Comparison of ENCODE assay signal across 8 cellular contexts in genomic region chr1:11473635-11474034, GRCh38. TPM values are rescaled to one million over a fixed set of nuclear protein-coding genes. Genes with fewer than 3 reads are reported as not detected.
DNase-seq lines count a peak whose midpoint lies in the region; ATAC-seq and TF ChIP-seq lines count a peak whose summit lies in the region.

No MANE protein-coding gene starts in this region.

- no peaks in the 10 kb centered on the region for H3K36me3 Mint-ChIP-seq in brain
- no peaks in the 10 kb centered on the region for H3K36me3 Mint-ChIP-seq in naive thymus-derived CD8-positive, alpha-beta T cell

- peaks cover 42% of the 10 kb centered on the region for H3K4me1 Mint-ChIP-seq in brain
- peaks cover 2 to 7% (median 5%) of the 10 kb centered on the region in 4 donors for H3K4me1 Mint-ChIP-seq in naive thymus-derived CD8-positive, alpha-beta T cell

- DNase-seq in NOMO-1 treated with DMSO at 0.1 percent for 48 hours (lab: John Stamatoyannopoulos, UW; ENCODE audit: unreplicated experiment) = peak; percentile 1
- no peak for DNase-seq in NOMO-1 (lab: John Stamatoyannopoulos, UW; ENCODE audit: unreplicated experiment in 2 of 2)
- peak; percentile 8 for DNase-seq in LoVo (ENCODE audit: low spot score)
- peak in 6 of 10 donors; percentile 15 to 61 (median 27) for DNase-seq in naive thymus-derived CD8-positive, alpha-beta T cell
- no peak for DNase-seq in NCI-H2029 (lab: John Stamatoyannopoulos, UW)

- no peak for TF ChIP-seq CTCF in brain (conservative IDR thresholded peaks at IDR 0.05)

- peaks cover 0 to 20% (median 0%) of the 10 kb centered on the region in 5 experiments for H3K9me3 Mint-ChIP-seq in brain
- no peaks in the 10 kb centered on the region for H3K9me3 Mint-ChIP-seq in naive thymus-derived CD8-positive, alpha-beta T cell

- POLR2A ChIA-PET in naive thymus-derived CD8-positive, alpha-beta T cell (lab: Charles Lee) = no interaction called here

- H3K4me3 Mint-ChIP-seq in brain = peak overlapping the region in 2 of 5 experiments; percentile 23 to 24
- H3K4me3 Mint-ChIP-seq in naive thymus-derived CD8-positive, alpha-beta T cell = no peak overlapping the region

- peaks cover 10% of the 10 kb centered on the region for H3K27me3 Mint-ChIP-seq in brain
- peaks cover 8 to 37% (median 24%) of the 10 kb centered on the region in 5 donors for H3K27me3 Mint-ChIP-seq in naive thymus-derived CD8-positive, alpha-beta T cell

- ATAC-seq in naive thymus-derived CD8-positive, alpha-beta T cell = no peak
- no peak for ATAC-seq in HG02884 (IDR thresholded peaks at IDR 0.05; ENCODE audit: unreplicated experiment)
- no peak for ATAC-seq in HG02759 (IDR thresholded peaks at IDR 0.05; ENCODE audit: unreplicated experiment)

- peak overlapping the region; percentile 27 to 94 (median 87) for H3K27ac Mint-ChIP-seq in brain
- H3K27ac Mint-ChIP-seq in naive thymus-derived CD8-positive, alpha-beta T cell = no peak overlapping the region

RNA-seq across cellular contexts. Expression of gene DISP3, which starts 5.3 kb away (rescaled TPM):
- 12.0 TPM for polyA plus RNA-seq in brain (ENCODE audit: insufficient read depth, low read depth, low replicate concordance)
- under 1 TPM; 0.69 to 0.96 TPM for total RNA-seq in naive thymus-derived CD8-positive, alpha-beta T cell
- polyA plus RNA-seq in naive thymus-derived CD8-positive, alpha-beta T cell = under 1 TPM in 2 of 3 donors, not detected in 1; 0.09 to 0.21 TPM

Comparison
In these comparisons a context has a peak if more than half of its experiments do, and no peak if none do; other contexts are left out.
1. DNase-seq: peak in NOMO-1 treated with DMSO at 0.1 percent for 48 hours (single experiment), LoVo (single experiment) and naive thymus-derived CD8-positive, alpha-beta T cell (6 of 10); none in NOMO-1 (0 of 2) and NCI-H2029 (single experiment).
2. H3K27ac Mint-ChIP-seq: peak in brain (5 of 5); none in naive thymus-derived CD8-positive, alpha-beta T cell (0 of 10).
3. RNA of gene DISP3, which starts 5.3 kb away (polyA plus RNA-seq): 12.0 TPM in brain (single experiment); 0.09 to 0.21 TPM in naive thymus-derived CD8-positive, alpha-beta T cell; every median in the first group is over 10 times any median in the second.